Comparison of ENCODE assay signal across 1 cellular context in genomic region chr10:31076589-31076988, GRCh38.
TF ChIP-seq lines count a peak whose summit lies in the region.

No MANE protein-coding gene starts in this region.

TF ChIP-seq in H1, 55 proteins besides CTCF, POLR2A, EP300 and RAD21 (continued from another document):
- TF ChIP-seq SP2 (IDR thresholded peaks at IDR 0.05; ENCODE audit: low read length) (no peak), KDM4A (IDR thresholded peaks at IDR 0.05; ENCODE audit: low read depth, low read length, severe bottlenecking) (no peak), CTBP2 (IDR thresholded peaks at IDR 0.05; ENCODE audit: borderline replicate concordance, insufficient read depth, insufficient read length, low read length) (no peak), JUN (IDR thresholded peaks at IDR 0.05; ENCODE audit: low read depth, low read length) (no peak), CBX8 (IDR thresholded peaks at IDR 0.05; ENCODE audit: borderline replicate concordance, low read depth, low read length) (no peak), ZNF274 (IDR thresholded peaks at IDR 0.05; ENCODE audit: borderline replicate concordance, extremely low read depth, low read length) (no peak), TAF1 (IDR thresholded peaks at IDR 0.05; ENCODE audit: low read depth, low read length) (no peak), SAP30 (IDR thresholded peaks at IDR 0.05; ENCODE audit: insufficient read depth, insufficient replicate concordance, low read length) (no peak)
